ENCODE assay signal across 11 cellular contexts in genomic region chr9:129208191-129209091, GRCh38. TPM values are rescaled to one million over a fixed set of nuclear protein-coding genes. Genes with fewer than 3 reads are reported as not detected.
DNase-seq lines count a peak whose midpoint lies in the region; TF ChIP-seq lines count a peak whose summit lies in the region.
"Had no signal": no experiment of that assay in that cellular context is flagged by ENCODE, and none has a peak within 500 bp of the region (broad histone marks: within the 10 kb centered on the region; RNA-seq: fewer than 3 reads in every experiment).

No MANE protein-coding gene starts in this region.

- POLR2A ChIA-PET in HEK293 (lab: Yijun Ruan, JAX), result interaction anchor here (0.6 kb wide), 2 partner anchors 30 to 278 kb away, joined by 3 read pairs; partner anchors contain the start of gene IER5L

- no peak for TF ChIP-seq CTCF in HEK293 (tag by site-specific recombination; IDR thresholded peaks at IDR 0.05)

- no peaks in the 10 kb centered on the region for H3K36me3 ChIP-seq in HEK293 (ENCODE audit: control insufficient read depth in 2 of 2, insufficient read depth in 1 of 2, low read length in 2 of 2)
- no peaks in the 10 kb centered on the region for H3K36me3 ChIP-seq in iPS DF 6.9 (ENCODE audit: control insufficient read depth, insufficient read depth, low read length)
- H3K36me3 ChIP-seq: suprapubic skin had no signal

- CTCF ChIA-PET in HEK293 (lab: Yijun Ruan, JAX), result interaction anchor here (0.6 kb wide), 2 partner anchors 35 to 66 kb away, joined by 3 read pairs; no protein-coding TSS in a partner anchor

- H3K27ac ChIP-seq in HEK293 (ENCODE audit: extremely low read depth, low read depth, low read length) (no peak overlapping the region), iPS DF 6.9 (ENCODE audit: low read length) (no peak overlapping the region)
- H3K27ac ChIP-seq: suprapubic skin had no signal

- no peaks in the 10 kb centered on the region for H3K27me3 ChIP-seq in iPS DF 6.9 (ENCODE audit: control insufficient read depth, insufficient read depth, low read length)
- H3K27me3 ChIP-seq: suprapubic skin had no signal

- WGBS in iPS DF 6.9 (ENCODE audit: insufficient coverage, insufficient read length), result no CpG with 5 or more reads among the region's 22 CpGs

- H3K9me3 ChIP-seq in HEK293 (ENCODE audit: control insufficient read depth, insufficient read depth, low read depth, low read length) (no peaks in the 10 kb centered on the region), iPS DF 6.9 (ENCODE audit: control insufficient read depth, insufficient read depth, low read length) (no peaks in the 10 kb centered on the region)
- H3K9me3 ChIP-seq: suprapubic skin had no signal

- H3K4me1 ChIP-seq in HEK293 (ENCODE audit: control insufficient read depth, insufficient read depth, low read length) (no peaks in the 10 kb centered on the region), iPS DF 6.9 (ENCODE audit: control insufficient read depth, insufficient read depth, low read length) (peaks cover 4% of the 10 kb centered on the region; the same call in 1 of the 2 replicates)

- peak; percentile 25 to 44 (median 40) for DNase-seq in activated CD8-positive, alpha-beta memory T cell treated with anti-CD3 and anti-CD28 coated beads for 48 hours (ENCODE audit: low read depth in 2 of 3, low spot score in 2 of 3)
- DNase-seq in iPS DF 6.9 (ENCODE audit: low read depth, low spot score) (peak; percentile 81), NCI-H1417 treated with DMSO at 0.1 percent for 48 hours (lab: John Stamatoyannopoulos, UW) (no peak), T-helper 9 cell (no peak), mesenteric fat pad (ENCODE audit: low spot score) (no peak), A172 (ENCODE audit: low spot score) (no peak)
- peak; percentile 28 to 49 (median 34) for DNase-seq in stimulated activated CD4-positive, alpha-beta T cell treated with anti-CD3 and anti-CD28 coated beads, TNF-alpha, amount 100 ng/mL, for 4 hours (ENCODE audit: low read depth in 3 of 3)
- DNase-seq: naive B cell, NCI-H524 had no signal

- no peak overlapping the region for H3K4me3 ChIP-seq in HEK293 (ENCODE audit: low read depth, low read length)
- peak overlapping the region; percentile 40; the same call in 1 of the 2 replicates for H3K4me3 ChIP-seq in iPS DF 6.9 (ENCODE audit: low read length)
- H3K4me3 ChIP-seq: suprapubic skin had no signal

TF ChIP-seq in HEK293, 187 proteins besides CTCF, POLR2A, EP300 and RAD21:
- no peak for TF ChIP-seq ZNF292 (tag by site-specific recombination; IDR thresholded peaks at IDR 0.05; ENCODE audit: borderline replicate concordance, low read depth)
- TF ChIP-seq ZFHX2 (tag by site-specific recombination; conservative IDR thresholded peaks at IDR 0.05), result peak; percentile 17; the same call in 1 of the 2 replicates
- TF ChIP-seq ZBTB8A (tag by site-specific recombination; IDR thresholded peaks at IDR 0.05), result no peak
- TF ChIP-seq EGR2 (tag by site-specific recombination; IDR thresholded peaks at IDR 0.05; ENCODE audit: low read depth), result 0 out of 2 replicates have a peak, but pooled peaks have one; percentile 20

RNA-seq across cellular contexts. Expression of gene IER5L, which starts 30.4 kb away (rescaled TPM):
- 13.8 TPM for total RNA-seq in mesenteric fat pad
- 53.3 and 55.8 TPM in 2 replicates for total RNA-seq in A172 (2014; rRNA removed; shearing (Covaris generic))

Comparison
In these comparisons a context has a peak if more than half of its experiments do, and no peak if none do; other contexts are left out.
1. DNase-seq: peak in activated CD8-positive, alpha-beta memory T cell treated with anti-CD3 and anti-CD28 coated beads for 48 hours (3 of 3), iPS DF 6.9 (single experiment) and stimulated activated CD4-positive, alpha-beta T cell treated with anti-CD3 and anti-CD28 coated beads, TNF-alpha, amount 100 ng/mL, for 4 hours (3 of 3); none in NCI-H1417 treated with DMSO at 0.1 percent for 48 hours (single experiment), T-helper 9 cell (single experiment), mesenteric fat pad (single experiment) and A172 (single experiment).